29 cellular contexts compared by ENCODE assay signal in genomic region chr1:48103495-48103894, GRCh38.
"Had no signal": no experiment of that assay in that cellular context is flagged by ENCODE, and none has a peak within 500 bp of the region (broad histone marks: within the 10 kb centered on the region; RNA-seq: fewer than 3 reads in every experiment).

No MANE protein-coding gene starts in this region.

- H3K9me3 ChIP-seq: gastrocnemius medialis, heart left ventricle had no signal

- H3K4me1 ChIP-seq: foreskin keratinocyte, gastrocnemius medialis, heart left ventricle had no signal

- H3K27me3 ChIP-seq: brain microvascular endothelial cell, gastrocnemius medialis had no signal

- H3K36me3 ChIP-seq: brain microvascular endothelial cell, gastrocnemius medialis, heart left ventricle, WERI-Rb-1 had no signal

- DNase-seq: activated B cell treated with CpG ODN at 0.5 μM for 24 hours; activated CD4-positive, alpha-beta T cell treated with anti-CD3 and anti-CD28 coated beads for 36 hours; activated CD4-positive, alpha-beta T cell treated with anti-CD3 and anti-CD28 coated beads, Interleukin-2, amount 10 ng/mL, durations not matched to agents 7 days and 5 days; activated CD4-positive, alpha-beta T cell treated with anti-CD3 and anti-CD28 coated beads, Interleukin-2, amount 50 U/mL, for 48 hours; activated CD8-positive, alpha-beta memory T cell treated with anti-CD3 and anti-CD28 coated beads for 24 hours; activated CD8-positive, alpha-beta T cell treated with anti-CD3 and anti-CD28 coated beads for 36 hours; activated effector memory CD4-positive, alpha-beta T cell treated with Interleukin-2 at 50 U/mL for 16 hours; activated gamma-delta T cell treated with Interleukin-2 at 50 U/mL for 16 hours; activated naive CD4-positive, alpha-beta T cell treated with anti-CD3 and anti-CD28 coated beads, Interleukin-2, amount 50 U/mL, for 16 hours; activated naive CD4-positive, alpha-beta T cell treated with Interleukin-2 at 50 U/mL for 16 hours; activated T-cell treated with anti-CD3 and anti-CD28 coated beads, Interleukin-2, amount 50 U/mL, for 4 hours; amniotic stem cell; anterior cingulate cortex; brain microvascular endothelial cell; dorsolateral prefrontal cortex; effector memory CD4-positive, alpha-beta T cell; endodermal cell; foreskin keratinocyte; gastrocnemius medialis; glutamatergic neuron; heart left ventricle; T-helper 1 cell; T-helper 17 cell; T1000; WERI-Rb-1 had no signal

- ATAC-seq: activated CD4-positive, alpha-beta T cell treated with anti-CD3 and anti-CD28 coated beads for 36 hours; activated CD4-positive, CD25-positive, alpha-beta regulatory T cell treated with anti-CD3 and anti-CD28 coated beads, Interleukin-2, amount 50 U/mL, for 24 hours; activated CD8-positive, alpha-beta T cell treated with anti-CD3 and anti-CD28 coated beads for 36 hours; activated T-cell treated with anti-CD3 and anti-CD28 coated beads, Interleukin-2, amount 50 U/mL, for 4 hours; activated T-helper 17 cell treated with anti-CD3 and anti-CD28 coated beads, Interleukin-2, amount 50 U/mL, for 72 hours; esophagus mucosa; foreskin keratinocyte; gastrocnemius medialis; heart left ventricle; T-helper 17 cell had no signal

- H3K4me3 ChIP-seq: coronary artery, dorsolateral prefrontal cortex, gastrocnemius medialis, heart left ventricle had no signal

- H3K27ac ChIP-seq: brain microvascular endothelial cell, coronary artery, dorsolateral prefrontal cortex, foreskin keratinocyte, gastrocnemius medialis, heart left ventricle, WERI-Rb-1 had no signal
